Comparison of ENCODE assay signal across 17 cellular contexts in the genomic region with DNA sequence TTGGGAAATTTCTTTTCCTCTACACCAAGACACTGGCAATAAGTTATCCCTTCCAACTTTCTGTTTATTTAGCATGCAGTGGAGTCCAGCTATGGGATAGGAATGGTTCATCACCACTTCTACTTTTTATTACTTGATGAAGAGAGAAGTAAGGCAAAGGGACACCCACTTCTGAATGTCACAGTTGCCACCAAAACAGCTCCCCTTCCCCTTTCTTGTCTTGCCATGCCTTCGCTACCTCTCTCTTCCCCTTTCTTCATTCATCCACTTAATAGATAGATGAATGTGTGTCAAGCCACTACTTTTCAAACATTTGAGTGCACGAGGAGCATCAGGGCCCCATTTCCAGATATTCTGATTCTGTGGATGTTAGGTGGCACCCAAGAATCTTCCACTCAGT. TPM values are rescaled to one million over a fixed set of nuclear protein-coding genes. Genes with fewer than 3 reads are reported as not detected.
DNase-seq lines count a peak whose midpoint lies in the region; ATAC-seq and TF ChIP-seq lines count a peak whose summit lies in the region.
"Had no signal": no experiment of that assay in that cellular context is flagged by ENCODE, and none has a peak within 500 bp of the region (broad histone marks: within the 10 kb centered on the region; RNA-seq: fewer than 3 reads in every experiment).

No MANE protein-coding gene starts in this region.

- H3K4me2 ChIP-seq in GM23338 = no peak overlapping the region

- POLR2A ChIA-PET in activated B cell treated with CpG ODN at 0.5 μM for 24 hours (lab: Charles Lee) = no interaction called here

- intact Hi-C loops in activated B cell treated with CpG ODN at 0.5 μM for 24 hours (cut with micrococcal nuclease) = loop anchor here (10.0 kb wide), 1 partner anchor 595 kb away; a partner anchor contains a TSS
- intact Hi-C loops in upper lobe of right lung (cut with DNase I) = no loop called here
- intact Hi-C loops in prostate gland (cut with DNase I) = no loop called here

- no peaks in the 10 kb centered on the region for H3K27me3 ChIP-seq in GM23338 (ENCODE audit: insufficient read depth)
- no peaks in the 10 kb centered on the region for H3K27me3 ChIP-seq in upper lobe of right lung
- H3K27me3 ChIP-seq in prostate gland (replicated peaks; ENCODE audit: insufficient read depth) = no peaks in the 10 kb centered on the region

- 0 out of 2 replicates have a peak overlapping the region, but pooled peaks have one; percentile 32 for H3K27ac ChIP-seq in GM23338 (ENCODE audit: low read depth)
- no peak overlapping the region for H3K27ac ChIP-seq in upper lobe of right lung
- no peak overlapping the region for H3K27ac ChIP-seq in prostate gland
- H3K27ac ChIP-seq: SK-N-MC had no signal

- no peak overlapping the region for H3K4me3 Mint-ChIP-seq in GM23338
- H3K4me3 Mint-ChIP-seq in activated B cell treated with CpG ODN at 0.5 μM for 24 hours = no peak overlapping the region
- H3K4me3 Mint-ChIP-seq in activated naive CD8-positive, alpha-beta T cell treated with anti-CD3 and anti-CD28 coated beads, Interleukin-2, amount 50 U/mL, for 24 hours = no peak overlapping the region
- H3K4me3 Mint-ChIP-seq: CD4-positive, alpha-beta memory T cell; T-cell had no signal

- H3K4me1 Mint-ChIP-seq in GM23338 (peaks cover 16% of the 10 kb centered on the region), activated B cell treated with CpG ODN at 0.5 μM for 24 hours (peaks cover 46% of the 10 kb centered on the region)
- peaks cover 39% of the 10 kb centered on the region for H3K4me1 Mint-ChIP-seq in activated naive CD8-positive, alpha-beta T cell treated with anti-CD3 and anti-CD28 coated beads, Interleukin-2, amount 50 U/mL, for 24 hours

- in situ Hi-C loops in GM13976 (cut with MboI; ENCODE audit: low sequenced_read_pairs, unreplicated experiment) = no loop called here

- H3F3A ChIP-seq in GM23338 (replicated peaks; ENCODE audit: low read depth) = no peaks in the 10 kb centered on the region; the same call in 1 of the 2 replicates

- peaks cover 6% of the 10 kb centered on the region; the same call in 1 of the 2 replicates for H4K20me1 ChIP-seq in GM23338 (replicated peaks; ENCODE audit: insufficient read depth)

- 91% methylated on average over 2 of the region's 2 CpGs for WGBS in prostate gland

- H3K79me2 ChIP-seq in GM23338 (replicated peaks; ENCODE audit: insufficient read depth) = no peaks in the 10 kb centered on the region; the same call in none of the 2 replicates

- H3K27ac Mint-ChIP-seq in GM23338 (no peak overlapping the region), activated B cell treated with CpG ODN at 0.5 μM for 24 hours (peak overlapping the region; percentile 27)
- H3K27ac Mint-ChIP-seq in activated naive CD8-positive, alpha-beta T cell treated with anti-CD3 and anti-CD28 coated beads, Interleukin-2, amount 50 U/mL, for 24 hours = no peak overlapping the region
- H3K27ac Mint-ChIP-seq: CD4-positive, alpha-beta memory T cell; T-cell had no signal

- H2AFZ ChIP-seq in GM23338 = no peak overlapping the region

- H3K27me3 Mint-ChIP-seq in GM23338 (ENCODE audit: insufficient read depth, low read depth, poor library complexity) (peaks cover 7% of the 10 kb centered on the region), activated B cell treated with CpG ODN at 0.5 μM for 24 hours (no peaks in the 10 kb centered on the region)
- H3K27me3 Mint-ChIP-seq in activated naive CD8-positive, alpha-beta T cell treated with anti-CD3 and anti-CD28 coated beads, Interleukin-2, amount 50 U/mL, for 24 hours = no peaks in the 10 kb centered on the region
- H3K27me3 Mint-ChIP-seq: CD4-positive, alpha-beta memory T cell; T-cell had no signal

- no peak for TF ChIP-seq POLR2A in NB4 (IDR thresholded peaks at IDR 0.05; ENCODE audit: extremely low read depth, insufficient read length)
- no peak for TF ChIP-seq POLR2A in prostate gland (IDR thresholded peaks at IDR 0.05)

- H3K9me3 Mint-ChIP-seq in GM23338 (no peaks in the 10 kb centered on the region), activated B cell treated with CpG ODN at 0.5 μM for 24 hours (no peaks in the 10 kb centered on the region)
- no peaks in the 10 kb centered on the region for H3K9me3 Mint-ChIP-seq in activated naive CD8-positive, alpha-beta T cell treated with anti-CD3 and anti-CD28 coated beads, Interleukin-2, amount 50 U/mL, for 24 hours
- H3K9me3 Mint-ChIP-seq: T-cell had no signal

- H3K4me1 ChIP-seq in GM23338 (ENCODE audit: insufficient read depth) (peaks cover 7% of the 10 kb centered on the region), upper lobe of right lung (peaks cover 2% of the 10 kb centered on the region), prostate gland (replicated peaks) (no peaks in the 10 kb centered on the region)

- H3K9me3 ChIP-seq in upper lobe of right lung (no peaks in the 10 kb centered on the region), prostate gland (no peaks in the 10 kb centered on the region)

- CTCF ChIA-PET in activated B cell treated with CpG ODN at 0.5 μM for 24 hours (lab: Charles Lee) = no interaction called here

- H3K36me3 Mint-ChIP-seq in GM23338 (ENCODE audit: low read depth) (peaks cover 49% of the 10 kb centered on the region), activated B cell treated with CpG ODN at 0.5 μM for 24 hours (ENCODE audit: low read depth) (no peaks in the 10 kb centered on the region)
- no peaks in the 10 kb centered on the region for H3K36me3 Mint-ChIP-seq in activated naive CD8-positive, alpha-beta T cell treated with anti-CD3 and anti-CD28 coated beads, Interleukin-2, amount 50 U/mL, for 24 hours (ENCODE audit: low read depth)

- H3K9me2 ChIP-seq in GM23338 (ENCODE audit: insufficient read depth) = no peaks in the 10 kb centered on the region

- DNase-seq in GM23338 (ENCODE audit: low spot score) (no peak), NB4 (ENCODE audit: low read depth) (peak; percentile 15), activated B cell treated with CpG ODN at 0.5 μM for 24 hours (no peak), upper lobe of right lung (no peak), prostate gland (ENCODE audit: low spot score) (no peak), GM13976 (ENCODE audit: low spot score) (no peak)
- DNase-seq in activated naive CD8-positive, alpha-beta T cell treated with anti-CD3 and anti-CD28 coated beads, Interleukin-2, amount 50 U/mL, for 24 hours = no peak
- DNase-seq: CD4-positive, alpha-beta memory T cell; DMS79 treated with DMSO at 0.1 percent for 48 hours; KG1; NCI-H1105 treated with DMSO at 0.1 percent for 48 hours; NCI-H1694 treated with DMSO at 0.1 percent for 48 hours; NCI-H2107; NCI-H226; NCI-H526 treated with DMSO at 0.1 percent for 48 hours; T-cell had no signal

- no peak for ATAC-seq in GM23338
- ATAC-seq in activated B cell treated with CpG ODN at 0.5 μM for 24 hours (ENCODE audit: low read depth) = no peak
- ATAC-seq in upper lobe of right lung = peak; percentile 64
- no peak for ATAC-seq in activated naive CD8-positive, alpha-beta T cell treated with anti-CD3 and anti-CD28 coated beads, Interleukin-2, amount 50 U/mL, for 24 hours
- ATAC-seq: T-cell had no signal

- H3K36me3 ChIP-seq in GM23338 (ENCODE audit: insufficient read depth) (peaks cover 10% of the 10 kb centered on the region; the same call in 1 of the 2 replicates), upper lobe of right lung (peaks cover 7% of the 10 kb centered on the region), prostate gland (no peaks in the 10 kb centered on the region)

- TF ChIP-seq CTCF in GM23338 (conservative IDR thresholded peaks at IDR 0.05; ENCODE audit: low read depth in 2 of 2) (no peak), NB4 (IDR thresholded peaks at IDR 0.05; ENCODE audit: low read depth, low read length) (no peak), activated B cell treated with CpG ODN at 0.5 μM for 24 hours (IDR thresholded peaks at IDR 0.05) (no peak), upper lobe of right lung (IDR thresholded peaks at IDR 0.05) (no peak), prostate gland (IDR thresholded peaks at IDR 0.05) (no peak), GM13976 (IDR thresholded peaks at IDR 0.05; ENCODE audit: borderline replicate concordance, control extremely low read depth, extremely low read depth, insufficient read depth, missing control alignments) (no peak)

- H3K4me3 ChIP-seq in GM23338 = no peak overlapping the region
- H3K4me3 ChIP-seq in NB4 (ENCODE audit: low read depth, low read length) = no peak overlapping the region
- H3K4me3 ChIP-seq in upper lobe of right lung = no peak overlapping the region
- no peak overlapping the region for H3K4me3 ChIP-seq in prostate gland
- H3K4me3 ChIP-seq: SK-N-MC had no signal

TF ChIP-seq in GM23338, 12 proteins besides CTCF, POLR2A, EP300 and RAD21 (continues in another document):
- TF ChIP-seq NANOG (IDR thresholded peaks at IDR 0.05; ENCODE audit: borderline replicate concordance) = no peak

RNA-seq across cellular contexts. Expression of a gene that starts 59.6 kb away (rescaled TPM):
- 2.0 and 4.7 TPM in 2 replicates for total RNA-seq in GM23338 (2014; rRNA removed; shearing (Covaris generic))
- 2.0 and 3.3 TPM in 2 replicates for polyA plus RNA-seq in GM23338 (2016; fragmentation: Nextera tagmentation; extraction: Ambion mirVana)
- total RNA-seq in activated B cell treated with CpG ODN at 0.5 μM for 24 hours (18.5 and 18.9 TPM in 2 replicates), upper lobe of right lung (13.0 TPM), prostate gland (10 to 100 TPM; 21.1 to 38.2 TPM)
